21 cellular contexts compared by ENCODE assay signal in the genomic region with DNA sequence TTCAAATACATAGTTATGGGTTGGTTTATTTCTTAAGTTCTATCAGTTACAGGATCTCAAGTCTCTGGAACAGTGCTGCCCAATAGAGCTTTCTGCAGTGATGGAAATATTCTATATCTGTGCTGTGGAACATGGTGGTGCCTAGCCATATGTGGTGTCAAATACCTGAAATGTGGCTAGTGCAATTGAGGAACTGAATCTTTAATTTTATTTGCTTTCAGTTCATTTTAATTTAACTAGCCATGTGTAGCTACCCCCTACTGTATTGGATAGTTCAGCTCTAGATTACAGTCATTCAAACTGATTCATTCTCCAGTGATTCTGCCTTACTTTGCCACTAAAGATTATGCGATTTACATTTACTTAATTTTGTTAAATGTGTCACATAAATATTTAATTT.
A peak's percentile ranks its signal among the peaks of the same experiment; 100 is the strongest.
DNase-seq lines count a peak whose midpoint lies in the region; ATAC-seq, FAIRE-seq and TF ChIP-seq lines count a peak whose summit lies in the region.
"Had no signal": no experiment of that assay in that cellular context is flagged by ENCODE, and none has a peak within 500 bp of the region (broad histone marks: within the 10 kb centered on the region; RNA-seq: fewer than 3 reads in every experiment).

No MANE protein-coding gene starts in this region.

- H3K27ac Mint-ChIP-seq in progenitor cell of endocrine pancreas (no peak overlapping the region), T-cell (no peak overlapping the region)
- H3K27ac Mint-ChIP-seq: activated T-helper 2 cell treated with anti-CD3 and anti-CD28 coated beads, Interferon-gamma antibody, Interleukin-2, Interleukin-4, amounts not matched to agents 10 μg/mL and 5 μg/mL and 100 μg/mL, durations not matched to agents 14 hours and 24 hours and 36 hours; CD4-positive, alpha-beta T cell; stimulated activated effector memory CD8-positive, alpha-beta T cell treated with anti-CD3 and anti-CD28 coated beads, Interleukin-12 subunit alpha, Interleukin-12 subunit beta, amount 100 ng/mL, for 72 hours; type B pancreatic cell had no signal

- H3K36me3 Mint-ChIP-seq in progenitor cell of endocrine pancreas (ENCODE audit: insufficient read depth) (no peaks in the 10 kb centered on the region), T-cell (peaks cover 27% of the 10 kb centered on the region)
- H3K36me3 Mint-ChIP-seq: stimulated activated effector memory CD8-positive, alpha-beta T cell treated with anti-CD3 and anti-CD28 coated beads, Interleukin-12 subunit alpha, Interleukin-12 subunit beta, amount 100 ng/mL, for 72 hours; type B pancreatic cell had no signal

- no peaks in the 10 kb centered on the region for H3K27me3 ChIP-seq in Karpas-422 (ENCODE audit: low read length)
- H3K27me3 ChIP-seq: pancreas, Peyer's patch had no signal

- DNase-seq in GM12891 (ENCODE audit: insufficient read length, low spot score) = no peak
- DNase-seq in Karpas-422 = peak; percentile 44
- no peak for DNase-seq in progenitor cell of endocrine pancreas (ENCODE audit: low spot score, unreplicated experiment)
- no peak for DNase-seq in NCI-H774 (lab: John Stamatoyannopoulos, UW)
- DNase-seq in activated gamma-delta T cell treated with Interleukin-2 at 50 U/mL for 16 hours = no peak
- DNase-seq in T-cell = no peak
- DNase-seq: activated CD8-positive, alpha-beta memory T cell treated with anti-CD3 and anti-CD28 coated beads for 24 hours; amniotic stem cell; CD4-positive, alpha-beta T cell; left ventricle myocardium inferior; NCI-H526 treated with DMSO at 0.1 percent for 48 hours; pancreas; Peyer's patch; small intestine had no signal

- H3K79me2 ChIP-seq in Karpas-422 (ENCODE audit: low read length) = no peaks in the 10 kb centered on the region

- TF ChIP-seq POLR2A in GM12891 (IDR thresholded peaks at IDR 0.05; ENCODE audit: low read depth, low read length) = no peak

- H3K4me3 Mint-ChIP-seq in progenitor cell of endocrine pancreas (ENCODE audit: low read depth) = no peak overlapping the region
- H3K4me3 Mint-ChIP-seq in T-cell = no peak overlapping the region
- H3K4me3 Mint-ChIP-seq: CD4-positive, alpha-beta T cell; central memory CD8-positive, alpha-beta T cell; stimulated activated effector memory CD8-positive, alpha-beta T cell treated with anti-CD3 and anti-CD28 coated beads, Interleukin-12 subunit alpha, Interleukin-12 subunit beta, amount 100 ng/mL, for 72 hours; type B pancreatic cell had no signal

- TF ChIP-seq CTCF in progenitor cell of endocrine pancreas (IDR thresholded peaks at IDR 0.05; ENCODE audit: unreplicated experiment) = no peak

- peaks cover 18% of the 10 kb centered on the region for H3K4me1 Mint-ChIP-seq in progenitor cell of endocrine pancreas (ENCODE audit: low read depth)
- H3K4me1 Mint-ChIP-seq in T-cell = peaks cover 0 to 4% (median 2%) of the 10 kb centered on the region in 3 donors

- ATAC-seq in GM19372 (IDR thresholded peaks at IDR 0.05; ENCODE audit: low read depth, unreplicated experiment) = peak; percentile 93
- peak; percentile 80 for ATAC-seq in HG02885 (IDR thresholded peaks at IDR 0.05; ENCODE audit: poor library complexity, unreplicated experiment)
- ATAC-seq in T-cell (replicated peaks in 1 of 4) = no peak
- ATAC-seq: HCT116; pancreas; stimulated activated effector memory CD8-positive, alpha-beta T cell treated with anti-CD3 and anti-CD28 coated beads, Interleukin-12 subunit alpha, Interleukin-12 subunit beta, amount 100 ng/mL, for 72 hours had no signal

- H3K4me2 ChIP-seq in Karpas-422 (ENCODE audit: low read depth, low read length, poor library complexity, severe bottlenecking) = no peak overlapping the region

- CTCF ChIA-PET in T-cell (lab: Charles Lee) = interaction anchor here in 1 of 2 donors (0.6 kb wide), 1 partner anchor 154 kb away, joined by 3 read pairs; no protein-coding TSS in a partner anchor

- POLR2A ChIA-PET in T-cell (lab: Charles Lee) = no interaction called here

- H3K9me2 ChIP-seq in Karpas-422 (replicated peaks; ENCODE audit: insufficient read depth, low read length) = no peaks in the 10 kb centered on the region

- no peaks in the 10 kb centered on the region for H3K9me3 ChIP-seq in Karpas-422 (ENCODE audit: low read length)
- H3K9me3 ChIP-seq: left ventricle myocardium inferior, pancreas, Peyer's patch had no signal

- no peak overlapping the region for H3K27ac ChIP-seq in Karpas-422 (ENCODE audit: low read length)
- H3K27ac ChIP-seq: left ventricle myocardium inferior, pancreas, Peyer's patch had no signal

- H4K20me1 ChIP-seq in Karpas-422 (ENCODE audit: insufficient read depth, low read depth, low read length) = no peaks in the 10 kb centered on the region

- peaks cover 10% of the 10 kb centered on the region for H3K4me1 ChIP-seq in Karpas-422 (ENCODE audit: low read length)
- H3K4me1 ChIP-seq: left ventricle myocardium inferior, Peyer's patch had no signal

- no peak overlapping the region for H2AFZ ChIP-seq in Karpas-422 (ENCODE audit: low read length)

- no peaks in the 10 kb centered on the region for H3K36me3 ChIP-seq in Karpas-422 (ENCODE audit: insufficient read depth, low read length)
- H3K36me3 ChIP-seq: left ventricle myocardium inferior, pancreas, Peyer's patch had no signal

- H3K27me3 Mint-ChIP-seq in progenitor cell of endocrine pancreas (no peaks in the 10 kb centered on the region), T-cell (no peaks in the 10 kb centered on the region)
- H3K27me3 Mint-ChIP-seq: CD4-positive, alpha-beta T cell; central memory CD8-positive, alpha-beta T cell; type B pancreatic cell had no signal

- no peak overlapping the region for H3K4me3 ChIP-seq in Karpas-422 (ENCODE audit: low read length)
- H3K4me3 ChIP-seq: left ventricle myocardium inferior, pancreas, Peyer's patch had no signal

- H3K9me3 Mint-ChIP-seq in progenitor cell of endocrine pancreas (ENCODE audit: low read depth) = no peaks in the 10 kb centered on the region
- no peaks in the 10 kb centered on the region for H3K9me3 Mint-ChIP-seq in T-cell
- H3K9me3 Mint-ChIP-seq: activated T-helper 2 cell treated with anti-CD3 and anti-CD28 coated beads, Interferon-gamma antibody, Interleukin-2, Interleukin-4, amounts not matched to agents 10 μg/mL and 5 μg/mL and 100 μg/mL, durations not matched to agents 14 hours and 24 hours and 36 hours; CD4-positive, alpha-beta T cell; central memory CD8-positive, alpha-beta T cell; stimulated activated effector memory CD8-positive, alpha-beta T cell treated with anti-CD3 and anti-CD28 coated beads, Interleukin-12 subunit alpha, Interleukin-12 subunit beta, amount 100 ng/mL, for 72 hours had no signal

- no peak overlapping the region for H3K9ac ChIP-seq in Karpas-422 (ENCODE audit: low read length)

- FAIRE-seq in GM12891 (lab: Jason Lieb, UNC) = peak; percentile 20
- FAIRE-seq: pancreas, small intestine had no signal

TF ChIP-seq in GM12891, 5 proteins besides CTCF, POLR2A, EP300 and RAD21:
- TF ChIP-seq PAX5 (IDR thresholded peaks at IDR 0.05; ENCODE audit: insufficient read depth, low read length, severe bottlenecking) = no peak
- peak; percentile 91 for TF ChIP-seq SPI1 (IDR thresholded peaks at IDR 0.05; ENCODE audit: low read depth, low read length)

Comparison
In these comparisons a context has a peak if more than half of its experiments do, and no peak if none do; other contexts are left out.
1. ATAC-seq: peak in GM19372 (single experiment) and HG02885 (single experiment); none in T-cell (0 of 4).